Comparison of ENCODE assay signal across 8 cellular contexts in the genomic region with DNA sequence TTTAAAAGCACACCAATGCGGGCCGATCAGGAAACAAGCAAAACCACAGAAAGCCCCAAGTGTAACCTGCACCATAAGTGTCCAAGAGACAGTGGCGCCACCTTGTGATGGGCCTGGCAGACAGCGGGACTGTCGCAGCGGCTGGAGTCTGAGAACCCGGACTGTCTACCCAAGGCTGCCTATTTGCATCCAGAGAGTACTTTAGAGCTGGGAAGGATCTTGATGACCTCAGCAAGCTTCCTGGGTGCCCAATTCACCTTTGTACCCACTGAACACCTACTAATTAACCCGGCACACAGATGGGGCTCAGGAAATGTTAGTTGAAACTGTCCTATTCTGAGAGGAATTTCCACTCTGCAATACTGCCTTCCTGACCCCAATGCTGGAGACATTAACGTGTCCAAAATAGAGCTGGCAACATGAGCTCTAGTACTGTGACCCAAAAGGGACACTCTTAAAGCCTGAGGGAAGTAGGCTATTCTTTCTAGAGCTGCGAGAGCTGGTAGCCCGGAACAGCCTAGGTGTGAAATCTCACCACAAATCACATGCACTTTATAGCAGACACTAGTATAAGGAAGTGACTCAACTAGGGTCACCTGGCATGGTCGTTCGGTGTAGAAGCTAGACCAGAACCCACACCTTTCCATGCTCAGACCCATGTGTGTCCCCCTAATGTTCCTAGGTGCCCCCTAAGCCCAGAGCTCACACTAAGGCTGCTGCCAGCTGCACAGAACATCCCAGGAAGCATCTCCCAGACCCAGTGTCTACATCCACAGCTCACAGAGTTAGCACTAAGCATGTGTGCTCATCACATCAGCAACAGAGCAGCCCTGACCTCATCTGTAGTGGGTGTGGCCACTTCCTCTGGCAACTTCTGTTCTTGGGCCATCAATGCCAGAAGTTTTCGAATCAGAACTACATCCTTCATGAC. TPM values are rescaled to one million over a fixed set of nuclear protein-coding genes. Genes with fewer than 3 reads are reported as not detected.
DNase-seq lines count a peak whose midpoint lies in the region; ATAC-seq and TF ChIP-seq lines count a peak whose summit lies in the region.

No MANE protein-coding gene starts in this region.

- CTCF ChIA-PET in HCT116 (lab: Charles Lee) = interaction anchor here (0.9 to 6.7 kb wide), 7 partner anchors 44 to 351 kb away, joined by 3 to 95 read pairs (median 4); no protein-coding TSS in a partner anchor

- WGBS in sigmoid colon, 2 donors = 17 to 30% methylated on average over 14 of the region's 14 CpGs

- no peaks in the 10 kb centered on the region for H3K27me3 Mint-ChIP-seq in T-helper 1 cell treated with Interleukin-12 subunit alpha and Interleukin-12 subunit beta and Interleukin-4 antibody, amounts not matched to agents 30 μg/mL and 1 μg/mL, for 36 hours (ENCODE audit: low read depth)

- peaks cover 39% of the 10 kb centered on the region for H3F3A ChIP-seq in MM.1S (ENCODE audit: insufficient read depth, low read length)

- TF ChIP-seq EP300 in sigmoid colon (IDR thresholded peaks at IDR 0.05) = no peak

- H3K9ac ChIP-seq in HCT116 (ENCODE audit: low read length) (no peak overlapping the region), MM.1S (ENCODE audit: low read length) (peak overlapping the region; percentile 50; the same call in 1 of the 2 replicates), adipocyte (ENCODE audit: low read length) (no peak overlapping the region)

- H3K9me2 ChIP-seq in HCT116 (ENCODE audit: insufficient read depth) (no peaks in the 10 kb centered on the region), MM.1S (replicated peaks; ENCODE audit: insufficient read depth, low read length) (no peaks in the 10 kb centered on the region)

- H3K36me3 ChIP-seq in HCT116 (ENCODE audit: control insufficient read depth in 1 of 2, insufficient read depth in 2 of 2, low read length in 2 of 2) (peaks cover 26 to 44% of the 10 kb centered on the region in 2 experiments), MM.1S (replicated peaks; ENCODE audit: insufficient read depth, low read length) (peaks cover 5% of the 10 kb centered on the region; the same call in 1 of the 2 replicates), adipocyte (ENCODE audit: control insufficient read depth, insufficient read depth, low read length, severe bottlenecking) (peaks cover 80% of the 10 kb centered on the region), sigmoid colon (peaks cover 0 to 69% (median 16%) of the 10 kb centered on the region in 4 donors)

- H3K9me3 ChIP-seq in HCT116 (ENCODE audit: control insufficient read depth in 1 of 2, insufficient read depth in 1 of 2, low read depth in 1 of 2, low read length in 2 of 2) (no peaks in the 10 kb centered on the region), MM.1S (replicated peaks; ENCODE audit: insufficient read depth, low read length) (no peaks in the 10 kb centered on the region), adipocyte (ENCODE audit: control insufficient read depth, low read length) (no peaks in the 10 kb centered on the region), sigmoid colon (no peaks in the 10 kb centered on the region)

- RAD21 ChIA-PET in HCT116 (lab: Charles Lee; ENCODE audit: low non-redundant PET in 1 of 2, low total read pairs in 2 of 2, uncharacterized antibody in 2 of 2, unreplicated experiment in 2 of 2) = interaction anchor here (1.6 to 3.5 kb wide), 3 partner anchors 250 to 253 kb away, joined by 5 to 22 read pairs (median 6); no protein-coding TSS in a partner anchor

- H3K79me2 ChIP-seq in HCT116 (ENCODE audit: insufficient read depth, low read length) = 0 out of 2 replicates have a peak, but pooled peaks cover 6% of the 10 kb centered on the region
- peaks cover 7% of the 10 kb centered on the region; the same call in 1 of the 2 replicates for H3K79me2 ChIP-seq in MM.1S (ENCODE audit: low read length)

- intact Hi-C loops in HCT116 (cut with micrococcal nuclease) = loop anchor here (10.0 kb wide), 1 partner anchor 355 kb away; no protein-coding TSS in a partner anchor
- intact Hi-C loops in left ventricle myocardium superior (cut with micrococcal nuclease) = loop anchor here (5.0 kb wide), 1 partner anchor 253 kb away; no protein-coding TSS in a partner anchor
- intact Hi-C loops in sigmoid colon (cut with DNase I) = loop anchor here (1.0 to 10.0 kb wide), 3 partner anchors 193 to 355 kb away; no protein-coding TSS in a partner anchor

- no peaks in the 10 kb centered on the region for H3K27me3 ChIP-seq in HCT116 (ENCODE audit: insufficient read depth, low read length)
- no peaks in the 10 kb centered on the region for H3K27me3 ChIP-seq in MM.1S (replicated peaks; ENCODE audit: insufficient read depth, low read length)
- H3K27me3 ChIP-seq in adipocyte (replicated peaks; ENCODE audit: control insufficient read depth, insufficient read depth, low read length) = no peaks in the 10 kb centered on the region
- no peaks in the 10 kb centered on the region for H3K27me3 ChIP-seq in sigmoid colon

- H3K9me3 Mint-ChIP-seq in T-helper 1 cell treated with Interleukin-12 subunit alpha and Interleukin-12 subunit beta and Interleukin-4 antibody, amounts not matched to agents 30 μg/mL and 1 μg/mL, for 36 hours = no peaks in the 10 kb centered on the region

- H3K4me2 ChIP-seq in HCT116 (ENCODE audit: low read length) (no peak overlapping the region), MM.1S (ENCODE audit: low read depth, low read length) (peak overlapping the region; percentile 58)

- H4K20me1 ChIP-seq in HCT116 (ENCODE audit: insufficient read depth) = no peaks in the 10 kb centered on the region
- no peaks in the 10 kb centered on the region for H4K20me1 ChIP-seq in MM.1S (ENCODE audit: insufficient read depth, low read length)

- TF ChIP-seq RAD21 in HCT116 (IDR thresholded peaks at IDR 0.05; ENCODE audit: low read depth) = peak; percentile 79

- BruUV-seq in HCT116 (replicated peaks; lab: Mats Ljungman, UMichigan) = no TSS peak

- H3K27ac ChIP-seq in HCT116 (ENCODE audit: low read depth, low read length) (no peak overlapping the region), MM.1S (ENCODE audit: low read length) (peak overlapping the region; percentile 90), sigmoid colon (no peak overlapping the region)

- H2AFZ ChIP-seq in HCT116 (ENCODE audit: low read depth, low read length, poor library complexity, severe bottlenecking) = no peak overlapping the region
- peak overlapping the region; percentile 49; the same call in 1 of the 2 replicates for H2AFZ ChIP-seq in MM.1S (ENCODE audit: low read length)

- H3K27ac Mint-ChIP-seq in T-helper 1 cell treated with Interleukin-12 subunit alpha and Interleukin-12 subunit beta and Interleukin-4 antibody, amounts not matched to agents 30 μg/mL and 1 μg/mL, for 36 hours = peak overlapping the region; percentile 87

- peaks cover 48% of the 10 kb centered on the region for H3K4me1 Mint-ChIP-seq in T-helper 1 cell treated with Interleukin-12 subunit alpha and Interleukin-12 subunit beta and Interleukin-4 antibody, amounts not matched to agents 30 μg/mL and 1 μg/mL, for 36 hours (ENCODE audit: low read depth)

- no peak overlapping the region for H3K4me3 ChIP-seq in GM12875 (ENCODE audit: low read depth, low read length)
- H3K4me3 ChIP-seq in HCT116 (replicated peaks in 1 of 2; ENCODE audit: low read depth in 1 of 2, low read length in 2 of 2) = no peak overlapping the region
- no peak overlapping the region; the same call in 1 of the 2 replicates for H3K4me3 ChIP-seq in MM.1S (ENCODE audit: low read length)
- H3K4me3 ChIP-seq in adipocyte (ENCODE audit: low read length) = no peak overlapping the region
- no peak overlapping the region for H3K4me3 ChIP-seq in sigmoid colon

- peak overlapping the region; percentile 33 for H3K4me3 Mint-ChIP-seq in T-helper 1 cell treated with Interleukin-12 subunit alpha and Interleukin-12 subunit beta and Interleukin-4 antibody, amounts not matched to agents 30 μg/mL and 1 μg/mL, for 36 hours

- no peak for TF ChIP-seq POLR2A in HCT116 (IDR thresholded peaks at IDR 0.05; ENCODE audit: borderline replicate concordance, extremely low read depth, insufficient read depth, insufficient read length)
- no peak for TF ChIP-seq POLR2A in sigmoid colon (IDR thresholded peaks at IDR 0.05)

- peak; percentile 24 for DNase-seq in HCT116 (ENCODE audit: low read depth, low spot score)
- peak; percentile 94 for DNase-seq in MM.1S
- peak; percentile 84 for DNase-seq in adipocyte (ENCODE audit: low read depth)
- peak; percentile 87 for DNase-seq in left ventricle myocardium superior
- peak; percentile 87 for DNase-seq in sigmoid colon
- no peak for DNase-seq in NCI-H128 (lab: John Stamatoyannopoulos, UW; ENCODE audit: unreplicated experiment)

- peak; percentile 94 for ATAC-seq in HCT116
- ATAC-seq in left ventricle myocardium superior = peak; percentile 88

- no peaks in the 10 kb centered on the region for H3K4me1 ChIP-seq in HCT116 (ENCODE audit: control insufficient read depth in 1 of 2, insufficient read depth in 2 of 2, low read length in 2 of 2)
- peaks cover 38% of the 10 kb centered on the region for H3K4me1 ChIP-seq in MM.1S (ENCODE audit: low read length)
- H3K4me1 ChIP-seq in adipocyte (ENCODE audit: control insufficient read depth, insufficient read depth, low read length) = peaks cover 6% of the 10 kb centered on the region
- H3K4me1 ChIP-seq in sigmoid colon = no peaks in the 10 kb centered on the region

- H3K36me3 Mint-ChIP-seq in T-helper 1 cell treated with Interleukin-12 subunit alpha and Interleukin-12 subunit beta and Interleukin-4 antibody, amounts not matched to agents 30 μg/mL and 1 μg/mL, for 36 hours (ENCODE audit: low read depth) = peaks cover 32% of the 10 kb centered on the region

- TF ChIP-seq CTCF in GM12875 (IDR thresholded peaks at IDR 0.05; ENCODE audit: borderline replicate concordance, insufficient read depth, low read depth, low read length) = peak; percentile 92
- peak; percentile 75 to 89 (median 84) for TF ChIP-seq CTCF in HCT116 (IDR thresholded peaks at IDR 0.05 in 2 of 3, conservative IDR thresholded peaks at IDR 0.05 in 1 of 3; ENCODE audit: borderline replicate concordance in 1 of 3, insufficient read depth in 1 of 3, low read depth in 2 of 3, low read length in 2 of 3)
- peak; percentile 97 for TF ChIP-seq CTCF in MM.1S (IDR thresholded peaks at IDR 0.05; ENCODE audit: low read length)
- TF ChIP-seq CTCF in sigmoid colon (IDR thresholded peaks at IDR 0.05) = peak; percentile 43 to 73 (median 60)

- POLR2A ChIA-PET in HCT116 (lab: Charles Lee) = no interaction called here

RNA-seq across cellular contexts. Expression of a gene that starts 25.4 kb away (rescaled TPM):
- total RNA-seq in HCT116 (2021; ENCODE audit: unreplicated experiment) (46.6 TPM), left ventricle myocardium superior (15.4 TPM), sigmoid colon (10 to 100 TPM in 3 of 4 donors, 1 to 10 TPM in 1; 7.1 to 17.9 (median 12.7) TPM)
- 18.6 and 19.0 TPM in 2 replicates for polyA plus RNA-seq in HCT116 (2012)
- 10 to 100 TPM in 1 of 3 donors, 1 to 10 TPM in 2; 1.2 to 10.1 (median 2.3) TPM for polyA plus RNA-seq in sigmoid colon

RNA-seq across cellular contexts. Expression of a gene that starts 25.8 kb away (rescaled TPM):
- total RNA-seq in HCT116 (2021; ENCODE audit: unreplicated experiment) (154 TPM), left ventricle myocardium superior (158 TPM), sigmoid colon (10 to 100 TPM; 44.9 to 94.2 (median 58.7) TPM)
- 39.4 and 48.8 TPM in 2 replicates for polyA plus RNA-seq in HCT116 (2012)
- 10 to 100 TPM in 2 of 3 donors, 1 to 10 TPM in 1; 7.8 to 31.8 (median 16.6) TPM for polyA plus RNA-seq in sigmoid colon
